In genomic region chr22:39208013-39208680, GRCh38 we compare ENCODE assay signal across 1 cellular context.
TF ChIP-seq lines count a peak whose summit lies in the region.

No MANE protein-coding gene starts in this region.

TF ChIP-seq in WTC11, 78 proteins besides CTCF, POLR2A, EP300 and RAD21 (continued from another document):
- TF ChIP-seq ZNF425 (CRISPR knock-in tag; conservative IDR thresholded peaks at IDR 0.05), result no peak
- no peak for TF ChIP-seq RELA (CRISPR knock-in tag; IDR thresholded peaks at IDR 0.05; ENCODE audit: borderline replicate concordance)
- no peak for TF ChIP-seq RORB (CRISPR knock-in tag; IDR thresholded peaks at IDR 0.05)
- TF ChIP-seq AR (CRISPR knock-in tag; IDR thresholded peaks at IDR 0.05), result no peak
- no peak for TF ChIP-seq CREB1 (CRISPR knock-in tag; IDR thresholded peaks at IDR 0.05)
- no peak for TF ChIP-seq ZNF532 (CRISPR knock-in tag; IDR thresholded peaks at IDR 0.05; ENCODE audit: borderline replicate concordance)
- TF ChIP-seq NR1H2 (CRISPR knock-in tag; IDR thresholded peaks at IDR 0.05), result no peak
- TF ChIP-seq TP53 (CRISPR knock-in tag; IDR thresholded peaks at IDR 0.05), result no peak
- TF ChIP-seq IRF1 (CRISPR knock-in tag; IDR thresholded peaks at IDR 0.05), result no peak
- TF ChIP-seq E2F4 (CRISPR knock-in tag; IDR thresholded peaks at IDR 0.05; ENCODE audit: borderline replicate concordance, low read depth), result no peak
